ENCODE assay signal across 8 cellular contexts in genomic region chr14:68683326-68683725, GRCh38.
A peak's percentile ranks its signal among the peaks of the same experiment; 100 is the strongest.
DNase-seq lines count a peak whose midpoint lies in the region.

No MANE protein-coding gene starts in this region.

- peak; percentile 71 for DNase-seq in LHCN-M2 (ENCODE audit: low read depth)
- no peak for DNase-seq in activated T-helper 2 cell treated with anti-CD3 and anti-CD28 coated beads, Interferon-gamma antibody, Interleukin-2, Interleukin-4, amounts not matched to agents 10 μg/mL and 5 μg/mL and 100 μg/mL, durations not matched to agents 14 hours and 24 hours and 36 hours (ENCODE audit: low spot score)
- peak; percentile 70 for DNase-seq in iris pigment epithelial cell (ENCODE audit: low read depth)
- DNase-seq in ureter (ENCODE audit: low spot score): no peak
- DNase-seq in T-helper 9 cell: no peak
- DNase-seq in GF-D8 (lab: John Stamatoyannopoulos, UW): no peak
- DNase-seq in NCI-H2171 treated with DMSO at 0.1 percent for 48 hours (lab: John Stamatoyannopoulos, UW): no peak

- H3K9me3 Mint-ChIP-seq in activated T-helper 2 cell treated with anti-CD3 and anti-CD28 coated beads, Interferon-gamma antibody, Interleukin-2, Interleukin-4, amounts not matched to agents 10 μg/mL and 5 μg/mL and 100 μg/mL, durations not matched to agents 14 hours and 24 hours and 36 hours: no peaks in the 10 kb centered on the region

- no peaks in the 10 kb centered on the region for H3K27me3 ChIP-seq in stomach smooth muscle (ENCODE audit: control insufficient read depth in 1 of 2, insufficient read depth in 2 of 2, low read length in 2 of 2)

- peaks cover 41% of the 10 kb centered on the region for H3K4me1 Mint-ChIP-seq in activated T-helper 2 cell treated with anti-CD3 and anti-CD28 coated beads, Interferon-gamma antibody, Interleukin-2, Interleukin-4, amounts not matched to agents 10 μg/mL and 5 μg/mL and 100 μg/mL, durations not matched to agents 14 hours and 24 hours and 36 hours (ENCODE audit: low read depth)

- H3K27me3 Mint-ChIP-seq in activated T-helper 2 cell treated with anti-CD3 and anti-CD28 coated beads, Interferon-gamma antibody, Interleukin-2, Interleukin-4, amounts not matched to agents 10 μg/mL and 5 μg/mL and 100 μg/mL, durations not matched to agents 14 hours and 24 hours and 36 hours (ENCODE audit: low read depth): no peaks in the 10 kb centered on the region

- peak overlapping the region; percentile 82 for H3K27ac Mint-ChIP-seq in activated T-helper 2 cell treated with anti-CD3 and anti-CD28 coated beads, Interferon-gamma antibody, Interleukin-2, Interleukin-4, amounts not matched to agents 10 μg/mL and 5 μg/mL and 100 μg/mL, durations not matched to agents 14 hours and 24 hours and 36 hours

- H3K9me3 ChIP-seq in stomach smooth muscle (ENCODE audit: control insufficient read depth in 2 of 2, low read length in 2 of 2): no peaks in the 10 kb centered on the region

- H3K36me3 Mint-ChIP-seq in activated T-helper 2 cell treated with anti-CD3 and anti-CD28 coated beads, Interferon-gamma antibody, Interleukin-2, Interleukin-4, amounts not matched to agents 10 μg/mL and 5 μg/mL and 100 μg/mL, durations not matched to agents 14 hours and 24 hours and 36 hours (ENCODE audit: low read depth): no peaks in the 10 kb centered on the region

- no peak overlapping the region for H3K4me3 Mint-ChIP-seq in activated T-helper 2 cell treated with anti-CD3 and anti-CD28 coated beads, Interferon-gamma antibody, Interleukin-2, Interleukin-4, amounts not matched to agents 10 μg/mL and 5 μg/mL and 100 μg/mL, durations not matched to agents 14 hours and 24 hours and 36 hours (ENCODE audit: low read depth)

- peaks cover 44% of the 10 kb centered on the region for H3K4me1 ChIP-seq in stomach smooth muscle (ENCODE audit: control insufficient read depth, insufficient read depth, low read length)

- intact Hi-C loops in activated T-helper 2 cell treated with anti-CD3 and anti-CD28 coated beads, Interferon-gamma antibody, Interleukin-2, Interleukin-4, amounts not matched to agents 10 μg/mL and 5 μg/mL and 100 μg/mL, durations not matched to agents 14 hours and 24 hours and 36 hours (cut with micrococcal nuclease): no loop called here

- H3K36me3 ChIP-seq in stomach smooth muscle (ENCODE audit: control insufficient read depth in 2 of 2, insufficient read depth in 2 of 2, low read length in 2 of 2): no peaks in the 10 kb centered on the region

- peak overlapping the region; percentile 62 for H3K27ac ChIP-seq in stomach smooth muscle (ENCODE audit: low read length)

- no peak overlapping the region for H3K4me3 ChIP-seq in stomach smooth muscle (ENCODE audit: low read length in 2 of 2)

- H3K9ac ChIP-seq in stomach smooth muscle (ENCODE audit: low read length in 2 of 2): no peak overlapping the region

Comparison
In these comparisons a context has a peak if more than half of its experiments do, and no peak if none do; other contexts are left out.
1. DNase-seq: peak in LHCN-M2 (single experiment) and iris pigment epithelial cell (single experiment); none in activated T-helper 2 cell treated with anti-CD3 and anti-CD28 coated beads, Interferon-gamma antibody, Interleukin-2, Interleukin-4, amounts not matched to agents 10 μg/mL and 5 μg/mL and 100 μg/mL, durations not matched to agents 14 hours and 24 hours and 36 hours (single experiment), ureter (single experiment), T-helper 9 cell (single experiment), GF-D8 (single experiment) and NCI-H2171 treated with DMSO at 0.1 percent for 48 hours (single experiment).